In the genomic region with DNA sequence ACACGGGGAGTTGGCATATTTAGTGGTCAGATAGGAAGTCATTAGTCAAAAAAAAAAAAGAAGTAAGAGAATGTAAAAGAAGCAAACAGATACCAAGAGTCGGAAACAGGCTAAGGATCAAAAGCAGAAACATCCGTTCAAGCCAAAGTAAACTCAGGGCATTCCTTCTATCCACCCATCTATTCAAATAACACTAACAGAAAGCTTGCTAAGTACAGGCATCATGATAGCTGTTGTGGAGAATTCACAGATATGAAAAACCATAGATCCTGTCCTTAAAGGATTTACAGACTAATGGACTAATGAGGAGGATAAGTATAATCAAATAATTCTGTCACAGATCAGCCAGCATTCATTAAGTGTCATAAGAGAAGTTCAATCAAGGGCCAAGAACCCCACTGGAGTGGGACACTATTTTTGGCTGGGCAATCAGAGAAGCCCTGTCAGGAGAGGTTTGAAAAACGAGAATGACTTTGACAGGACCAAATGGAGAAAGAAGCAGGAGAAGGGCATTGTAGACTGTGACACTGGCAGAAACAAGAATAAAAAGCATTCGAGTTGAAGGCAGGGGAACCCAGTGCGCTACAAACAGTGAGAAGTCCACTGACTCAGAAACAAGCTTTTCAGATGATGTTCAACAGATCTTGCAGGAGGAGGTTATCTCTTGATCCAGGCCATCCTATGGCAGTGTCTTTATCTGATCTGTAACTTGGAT, we compare ENCODE assay signal across 1 cellular context.
TF ChIP-seq lines count a peak whose summit lies in the region.

No MANE protein-coding gene starts in this region.

TF ChIP-seq in SK-N-SH treated with all-trans-retinoic acid at 6 μM for 48 hours, 23 proteins besides CTCF, POLR2A, EP300 and RAD21 (continued from another document):
- TF ChIP-seq ZNF70 (CRISPR knock-in tag; IDR thresholded peaks at IDR 0.05) (peak; percentile 55; the same call in 1 of the 2 replicates), ISL1 (CRISPR knock-in tag; IDR thresholded peaks at IDR 0.05) (peak; percentile 93), CSDC2 (CRISPR knock-in tag; IDR thresholded peaks at IDR 0.05) (no peak), TSHZ2 (CRISPR knock-in tag; IDR thresholded peaks at IDR 0.05) (no peak), TCF4 (CRISPR knock-in tag; IDR thresholded peaks at IDR 0.05; ENCODE audit: borderline replicate concordance) (no peak), PPARA (CRISPR knock-in tag; IDR thresholded peaks at IDR 0.05; ENCODE audit: borderline replicate concordance) (no peak), BACH2 (CRISPR knock-in tag; IDR thresholded peaks at IDR 0.05; ENCODE audit: borderline replicate concordance) (no peak), OSR1 (CRISPR knock-in tag; IDR thresholded peaks at IDR 0.05) (no peak), ESRRG (CRISPR knock-in tag; IDR thresholded peaks at IDR 0.05) (no peak)
